In genomic region chr7:97004931-97005763, GRCh38 we compare ENCODE assay signal across 8 cellular contexts. TPM values are rescaled to one million over a fixed set of nuclear protein-coding genes. Genes with fewer than 3 reads are reported as not detected.
DNase-seq lines count a peak whose midpoint lies in the region; ATAC-seq, FAIRE-seq and TF ChIP-seq lines count a peak whose summit lies in the region.

TSS of gene DLX6 (plus strand) at chr7:97005553. CDS start at chr7:97005978, 425 bp downstream.

- FAIRE-seq in GM12892 (lab: Jason Lieb, UNC) = peak; percentile 30
- FAIRE-seq in pancreas (lab: Jason Lieb, UNC) = no peak

- peaks cover 3 to 88% (median 22%) of the 10 kb centered on the region in 4 donors for H3K27me3 ChIP-seq in pancreas

- H3K4me1 ChIP-seq in pancreas (peaks cover 0 to 4% (median 0%) of the 10 kb centered on the region in 3 donors), OCI-LY7 (ENCODE audit: insufficient read depth, low read length, poor library complexity, severe bottlenecking) (no peaks in the 10 kb centered on the region)

- no peaks in the 10 kb centered on the region for H3K9me2 ChIP-seq in OCI-LY7 (ENCODE audit: insufficient read depth, low read length)

- H3K4me2 ChIP-seq in OCI-LY7 (ENCODE audit: low read length) = no peak within 1 kb of the TSS

- H3K4me3 ChIP-seq in fibroblast of mammary gland (ENCODE audit: control insufficient read depth, low read depth, low read length) (peak within 1 kb of the TSS; percentile 12), pancreas (peak within 1 kb of the TSS in 3 of 4 donors; percentile 14 to 42 (median 26)), OCI-LY7 (ENCODE audit: low read depth, low read length, poor library complexity, severe bottlenecking) (no peak within 1 kb of the TSS)

- BruUV-seq in OCI-LY7 (replicated peaks; lab: Mats Ljungman, UMichigan) = no TSS peak

- DNase-seq in GM12892 (ENCODE audit: insufficient read length) (no peak), NCI-H1436 treated with DMSO at 0.1 percent for 48 hours (lab: John Stamatoyannopoulos, UW) (peak; percentile 95), fibroblast of mammary gland (ENCODE audit: low read depth) (peak; percentile 56), pancreas (no peak), OCI-LY7 (ENCODE audit: low spot score) (no peak), RKO (ENCODE audit: low spot score) (no peak)

- TF ChIP-seq CTCF in VCaP (conservative IDR thresholded peaks at IDR 0.05) (no peak; the same call in 1 of the 2 replicates), fibroblast of mammary gland (conservative IDR thresholded peaks at IDR 0.05; ENCODE audit: control insufficient read depth, insufficient read depth, low read depth, low read length) (no peak), pancreas (IDR thresholded peaks at IDR 0.05) (no peak), OCI-LY7 (conservative IDR thresholded peaks at IDR 0.05; ENCODE audit: low read length) (no peak)

- CTCF ChIA-PET in OCI-LY7 (lab: Charles Lee; ENCODE audit: unreplicated experiment) = no interaction called here

- no peaks in the 10 kb centered on the region for H3K9me3 ChIP-seq in pancreas
- H3K9me3 ChIP-seq in OCI-LY7 (ENCODE audit: low read length) = no peaks in the 10 kb centered on the region

- POLR2A ChIA-PET in OCI-LY7 (lab: Charles Lee) = no interaction called here

- H3K79me2 ChIP-seq in OCI-LY7 (ENCODE audit: insufficient read depth, low read depth, low read length) = no peaks in the 10 kb centered on the region

- H3K27ac ChIP-seq in VCaP (peak within 1 kb of the TSS; percentile 86), pancreas (no peak within 1 kb of the TSS), OCI-LY7 (ENCODE audit: low read depth, low read length, poor library complexity, severe bottlenecking) (no peak within 1 kb of the TSS)

- ATAC-seq in pancreas (peak in 3 of 4 donors; percentile 40 to 52 (median 46)), GM21381 (IDR thresholded peaks at IDR 0.05; ENCODE audit: unreplicated experiment) (no peak)

- H2AFZ ChIP-seq in OCI-LY7 (ENCODE audit: low read length) = no peak within 1 kb of the TSS

- no peak for TF ChIP-seq POLR2A in GM12892 (IDR thresholded peaks at IDR 0.05; ENCODE audit: low read depth, low read length)

- no peaks in the 10 kb centered on the region for H4K20me1 ChIP-seq in OCI-LY7 (ENCODE audit: insufficient read depth, low read length)

- H3K36me3 ChIP-seq in pancreas (no peaks in the 10 kb centered on the region), OCI-LY7 (ENCODE audit: insufficient read depth, low read length) (no peaks in the 10 kb centered on the region)

- intact Hi-C loops in pancreas (cut with DNase I) (no loop called here), OCI-LY7 (cut with micrococcal nuclease; ENCODE audit: unreplicated experiment) (no loop called here)

- 5 to 7% methylated on average over 42 of the region's 42 CpGs for WGBS in pancreas, 2 donors

RNA-seq across cellular contexts. Expression of gene DLX6, which starts in this region (rescaled TPM):
- not detected for polyA plus RNA-seq in GM12892 (2012; ENCODE audit: missing spikeins)
- not detected for total RNA-seq in pancreas
- under 1 TPM in 1 of 2 donors, not detected in 1; 0.16 TPM for polyA plus RNA-seq in pancreas
- not detected in 2 replicates for total RNA-seq in OCI-LY7 (2014; rRNA removed; shearing (Covaris generic))
- not detected in 2 replicates for total RNA-seq in OCI-LY7 (2022)

Comparison
In these comparisons a context has a peak if more than half of its experiments do, and no peak if none do; other contexts are left out.
1. Peak in ATAC-seq and H3K4me3 ChIP-seq in pancreas; RNA of the gene not detected or under 1 TPM.
2. DNase-seq: peak in NCI-H1436 treated with DMSO at 0.1 percent for 48 hours (single experiment) and fibroblast of mammary gland (single experiment); none in GM12892 (single experiment), pancreas (0 of 6), OCI-LY7 (single experiment) and RKO (single experiment).